ENCODE assay signal across 20 cellular contexts in genomic region chr9:98798254-98798653, GRCh38. TPM values are rescaled to one million over a fixed set of nuclear protein-coding genes. Genes with fewer than 3 reads are reported as not detected.
DNase-seq lines count a peak whose midpoint lies in the region; ATAC-seq and TF ChIP-seq lines count a peak whose summit lies in the region.
"Had no signal": no experiment of that assay in that cellular context is flagged by ENCODE, and none has a peak within 500 bp of the region (broad histone marks: within the 10 kb centered on the region; RNA-seq: fewer than 3 reads in every experiment).

No MANE protein-coding gene starts in this region.

- no peak for TF ChIP-seq CTCF in natural killer cell (IDR thresholded peaks at IDR 0.05)

- peaks cover 0 to under 1% of the 10 kb centered on the region in 2 donors for H3K27me3 Mint-ChIP-seq in natural killer cell (ENCODE audit: low read depth in 2 of 2)
- H3K27me3 Mint-ChIP-seq in natural killer cell treated with Interleukin-12 subunit alpha and Interleukin-12 subunit beta and Interleukin-15 and Interleukin-18, amount 100 ng/mL, for 72 hours: peaks cover 1 to 2% of the 10 kb centered on the region in 2 donors
- H3K27me3 Mint-ChIP-seq in activated T-helper 1 cell treated with anti-CD3 and anti-CD28 coated beads, Interleukin-12 subunit alpha, Interleukin-12 subunit beta, Interleukin-2, Interleukin-4 antibody, amounts not matched to agents 30 ng/mL and 10 ng/mL and 1 ng/mL, durations not matched to agents 14 hours and 24 hours and 36 hours (ENCODE audit: insufficient read depth): peaks cover 20% of the 10 kb centered on the region
- peaks cover 0 to 6% (median 2%) of the 10 kb centered on the region in 5 donors for H3K27me3 Mint-ChIP-seq in naive thymus-derived CD8-positive, alpha-beta T cell

- ATAC-seq in natural killer cell (no peak), GM19463 (IDR thresholded peaks at IDR 0.05; ENCODE audit: unreplicated experiment) (no peak)
- no peak for ATAC-seq in natural killer cell treated with Interleukin-12 subunit alpha and Interleukin-12 subunit beta and Interleukin-15 and Interleukin-18, amount 100 ng/mL, for 72 hours
- ATAC-seq in naive thymus-derived CD8-positive, alpha-beta T cell: no peak
- ATAC-seq: A549, Right ventricle myocardium inferior had no signal

- peaks cover 22 to 26% of the 10 kb centered on the region in 2 donors for H3K4me1 Mint-ChIP-seq in natural killer cell
- peaks cover 17 to 22% of the 10 kb centered on the region in 2 donors for H3K4me1 Mint-ChIP-seq in natural killer cell treated with Interleukin-12 subunit alpha and Interleukin-12 subunit beta and Interleukin-15 and Interleukin-18, amount 100 ng/mL, for 72 hours (ENCODE audit: low read depth in 2 of 2)
- H3K4me1 Mint-ChIP-seq in activated T-helper 1 cell treated with anti-CD3 and anti-CD28 coated beads, Interleukin-12 subunit alpha, Interleukin-12 subunit beta, Interleukin-2, Interleukin-4 antibody, amounts not matched to agents 30 ng/mL and 10 ng/mL and 1 ng/mL, durations not matched to agents 14 hours and 24 hours and 36 hours (ENCODE audit: low read depth): peaks cover 16% of the 10 kb centered on the region
- H3K4me1 Mint-ChIP-seq in naive thymus-derived CD8-positive, alpha-beta T cell: peaks cover 15 to 25% (median 23%) of the 10 kb centered on the region in 4 donors

- H3K4me3 Mint-ChIP-seq in natural killer cell: peak overlapping the region; percentile 97
- H3K4me3 Mint-ChIP-seq in natural killer cell treated with Interleukin-12 subunit alpha and Interleukin-12 subunit beta and Interleukin-15 and Interleukin-18, amount 100 ng/mL, for 72 hours: no peak overlapping the region
- peak overlapping the region; percentile 31 for H3K4me3 Mint-ChIP-seq in activated T-helper 1 cell treated with anti-CD3 and anti-CD28 coated beads, Interleukin-12 subunit alpha, Interleukin-12 subunit beta, Interleukin-2, Interleukin-4 antibody, amounts not matched to agents 30 ng/mL and 10 ng/mL and 1 ng/mL, durations not matched to agents 14 hours and 24 hours and 36 hours
- peak overlapping the region in 6 of 10 donors; percentile 44 to 94 (median 63) for H3K4me3 Mint-ChIP-seq in naive thymus-derived CD8-positive, alpha-beta T cell

- H3K36me3 Mint-ChIP-seq in natural killer cell: no peaks in the 10 kb centered on the region
- peaks cover 5% of the 10 kb centered on the region for H3K36me3 Mint-ChIP-seq in natural killer cell treated with Interleukin-12 subunit alpha and Interleukin-12 subunit beta and Interleukin-15 and Interleukin-18, amount 100 ng/mL, for 72 hours
- H3K36me3 Mint-ChIP-seq in activated T-helper 1 cell treated with anti-CD3 and anti-CD28 coated beads, Interleukin-12 subunit alpha, Interleukin-12 subunit beta, Interleukin-2, Interleukin-4 antibody, amounts not matched to agents 30 ng/mL and 10 ng/mL and 1 ng/mL, durations not matched to agents 14 hours and 24 hours and 36 hours (ENCODE audit: low read depth): peaks cover 4% of the 10 kb centered on the region
- peaks cover 0 to 10% (median 8%) of the 10 kb centered on the region in 3 donors for H3K36me3 Mint-ChIP-seq in naive thymus-derived CD8-positive, alpha-beta T cell

- DNase-seq in natural killer cell (no peak), MV-4-11 (lab: John Stamatoyannopoulos, UW) (no peak), NCI-H1694 treated with DMSO at 0.1 percent for 48 hours (lab: John Stamatoyannopoulos, UW) (no peak)
- DNase-seq in natural killer cell treated with Interleukin-12 subunit alpha and Interleukin-12 subunit beta and Interleukin-15 and Interleukin-18, amount 100 ng/mL, for 72 hours (ENCODE audit: low spot score): no peak
- DNase-seq in activated T-helper 1 cell treated with anti-CD3 and anti-CD28 coated beads, Interleukin-12 subunit alpha, Interleukin-12 subunit beta, Interleukin-2, Interleukin-4 antibody, amounts not matched to agents 30 ng/mL and 10 ng/mL and 1 ng/mL, durations not matched to agents 14 hours and 24 hours and 36 hours (ENCODE audit: low spot score): no peak
- no peak for DNase-seq in naive thymus-derived CD8-positive, alpha-beta T cell
- DNase-seq: DMS153, DND-41, GM23248, H7, KG1, MG63, NCI-H2029 treated with DMSO at 0.1 percent for 48 hours, NCI-H446 treated with DMSO at 0.1 percent for 48 hours, NCI-H526 treated with DMSO at 0.1 percent for 48 hours, PC-9, SJCRH30 had no signal

- H3K9me3 Mint-ChIP-seq in natural killer cell: no peaks in the 10 kb centered on the region
- peaks cover 4% of the 10 kb centered on the region for H3K9me3 Mint-ChIP-seq in natural killer cell treated with Interleukin-12 subunit alpha and Interleukin-12 subunit beta and Interleukin-15 and Interleukin-18, amount 100 ng/mL, for 72 hours
- H3K9me3 Mint-ChIP-seq in activated T-helper 1 cell treated with anti-CD3 and anti-CD28 coated beads, Interleukin-12 subunit alpha, Interleukin-12 subunit beta, Interleukin-2, Interleukin-4 antibody, amounts not matched to agents 30 ng/mL and 10 ng/mL and 1 ng/mL, durations not matched to agents 14 hours and 24 hours and 36 hours: peaks cover 16% of the 10 kb centered on the region
- peaks cover 0 to 13% (median 3%) of the 10 kb centered on the region in 9 donors for H3K9me3 Mint-ChIP-seq in naive thymus-derived CD8-positive, alpha-beta T cell

- POLR2A ChIA-PET in naive thymus-derived CD8-positive, alpha-beta T cell (lab: Charles Lee): interaction anchor here (3.4 kb wide), 1 partner anchor 10 kb away, joined by 19 read pairs; the partner anchor contains the start of gene GALNT12

- no peak overlapping the region for H3K27ac Mint-ChIP-seq in natural killer cell
- no peak overlapping the region for H3K27ac Mint-ChIP-seq in natural killer cell treated with Interleukin-12 subunit alpha and Interleukin-12 subunit beta and Interleukin-15 and Interleukin-18, amount 100 ng/mL, for 72 hours
- no peak overlapping the region for H3K27ac Mint-ChIP-seq in activated T-helper 1 cell treated with anti-CD3 and anti-CD28 coated beads, Interleukin-12 subunit alpha, Interleukin-12 subunit beta, Interleukin-2, Interleukin-4 antibody, amounts not matched to agents 30 ng/mL and 10 ng/mL and 1 ng/mL, durations not matched to agents 14 hours and 24 hours and 36 hours
- no peak overlapping the region for H3K27ac Mint-ChIP-seq in naive thymus-derived CD8-positive, alpha-beta T cell

- intact Hi-C loops in natural killer cell (cut with micrococcal nuclease): no loop called here
- intact Hi-C loops in activated T-helper 1 cell treated with anti-CD3 and anti-CD28 coated beads, Interleukin-12 subunit alpha, Interleukin-12 subunit beta, Interleukin-2, Interleukin-4 antibody, amounts not matched to agents 30 ng/mL and 10 ng/mL and 1 ng/mL, durations not matched to agents 14 hours and 24 hours and 36 hours (cut with micrococcal nuclease): no loop called here

RNA-seq across cellular contexts. Expression of gene ANKS6, which starts 1.9 kb away (rescaled TPM):
- 10 to 100 TPM in 2 of 3 donors, 1 to 10 TPM in 1; 8.1 to 12.6 (median 10.5) TPM for total RNA-seq in natural killer cell
- 10 to 100 TPM in 1 of 2 donors, 1 to 10 TPM in 1; 7.0 to 18.5 TPM for total RNA-seq in natural killer cell treated with Interleukin-12 subunit alpha and Interleukin-12 subunit beta and Interleukin-15 and Interleukin-18, amount 100 ng/mL, for 72 hours
- 10.6 and 11.1 TPM in 2 replicates for total RNA-seq in activated T-helper 1 cell treated with anti-CD3 and anti-CD28 coated beads, Interleukin-12 subunit alpha, Interleukin-12 subunit beta, Interleukin-2, Interleukin-4 antibody, amounts not matched to agents 30 ng/mL and 10 ng/mL and 1 ng/mL, durations not matched to agents 14 hours and 24 hours and 36 hours
- 10 to 100 TPM; 14.6 to 18.1 TPM for total RNA-seq in naive thymus-derived CD8-positive, alpha-beta T cell
- 10 to 100 TPM in 1 of 3 donors, 1 to 10 TPM in 2; 6.3 to 12.7 (median 6.4) TPM for polyA plus RNA-seq in naive thymus-derived CD8-positive, alpha-beta T cell

RNA-seq across cellular contexts. Expression of gene GALNT12, which starts 9.2 kb away (rescaled TPM):
- 1 to 10 TPM; 9.1 to 9.4 (median 9.4) TPM for total RNA-seq in natural killer cell
- 1 to 10 TPM; 1.8 to 4.1 TPM for total RNA-seq in natural killer cell treated with Interleukin-12 subunit alpha and Interleukin-12 subunit beta and Interleukin-15 and Interleukin-18, amount 100 ng/mL, for 72 hours
- total RNA-seq in activated T-helper 1 cell treated with anti-CD3 and anti-CD28 coated beads, Interleukin-12 subunit alpha, Interleukin-12 subunit beta, Interleukin-2, Interleukin-4 antibody, amounts not matched to agents 30 ng/mL and 10 ng/mL and 1 ng/mL, durations not matched to agents 14 hours and 24 hours and 36 hours: 2.3 and 2.5 TPM in 2 replicates
- 1 to 10 TPM; 8.7 to 9.3 TPM for total RNA-seq in naive thymus-derived CD8-positive, alpha-beta T cell
- polyA plus RNA-seq in naive thymus-derived CD8-positive, alpha-beta T cell: 1 to 10 TPM; 4.6 to 8.4 (median 8.1) TPM
